ENCODE assay signal across 1 cellular context in the genomic region with DNA sequence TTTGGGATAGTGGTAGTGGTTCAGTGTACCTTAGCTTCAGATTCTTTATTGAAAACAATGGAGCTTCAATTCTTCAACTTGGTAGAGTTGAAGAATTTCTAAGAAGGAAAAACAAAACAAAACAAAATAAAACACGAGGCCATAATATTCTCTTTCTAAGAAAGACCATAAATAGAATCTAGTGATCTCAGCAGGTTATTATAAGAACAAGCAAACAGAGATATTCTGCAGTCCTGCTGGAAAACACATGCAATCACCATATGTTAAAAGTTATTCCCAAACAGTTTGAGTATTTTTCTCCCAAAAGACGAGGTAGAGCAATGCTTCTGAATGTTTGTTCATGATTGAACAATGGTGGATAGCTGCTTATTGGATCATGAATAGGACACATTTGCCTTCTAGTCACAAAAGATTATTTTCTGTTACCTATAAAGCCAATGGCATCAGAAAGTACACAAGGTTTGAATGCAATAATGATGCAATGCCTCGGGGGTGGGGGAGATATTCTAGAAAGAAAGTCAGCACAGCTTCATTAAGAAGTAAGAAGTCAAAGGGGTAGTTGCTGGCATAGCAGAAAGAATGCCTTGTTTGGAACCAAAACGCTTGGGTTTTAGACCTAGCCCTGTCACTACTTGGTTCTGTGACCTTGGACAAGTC.
TF ChIP-seq lines count a peak whose summit lies in the region.

No MANE protein-coding gene starts in this region.

TF ChIP-seq in SK-N-SH treated with all-trans-retinoic acid at 6 μM for 48 hours, 23 proteins besides CTCF, POLR2A, EP300 and RAD21 (continued from another document):
- TF ChIP-seq, protein P1, sequence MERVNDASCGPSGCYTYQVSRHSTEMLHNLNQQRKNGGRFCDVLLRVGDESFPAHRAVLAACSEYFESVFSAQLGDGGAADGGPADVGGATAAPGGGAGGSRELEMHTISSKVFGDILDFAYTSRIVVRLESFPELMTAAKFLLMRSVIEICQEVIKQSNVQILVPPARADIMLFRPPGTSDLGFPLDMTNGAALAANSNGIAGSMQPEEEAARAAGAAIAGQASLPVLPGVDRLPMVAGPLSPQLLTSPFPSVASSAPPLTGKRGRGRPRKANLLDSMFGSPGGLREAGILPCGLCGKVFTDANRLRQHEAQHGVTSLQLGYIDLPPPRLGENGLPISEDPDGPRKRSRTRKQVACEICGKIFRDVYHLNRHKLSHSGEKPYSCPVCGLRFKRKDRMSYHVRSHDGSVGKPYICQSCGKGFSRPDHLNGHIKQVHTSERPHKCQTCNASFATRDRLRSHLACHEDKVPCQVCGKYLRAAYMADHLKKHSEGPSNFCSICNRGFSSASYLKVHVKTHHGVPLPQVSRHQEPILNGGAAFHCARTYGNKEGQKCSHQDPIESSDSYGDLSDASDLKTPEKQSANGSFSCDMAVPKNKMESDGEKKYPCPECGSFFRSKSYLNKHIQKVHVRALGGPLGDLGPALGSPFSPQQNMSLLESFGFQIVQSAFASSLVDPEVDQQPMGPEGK (CRISPR knock-in tag; IDR thresholded peaks at IDR 0.05; ENCODE audit: borderline replicate concordance), result no peak
- no peak for TF ChIP-seq ZC3H10 (CRISPR knock-in tag; IDR thresholded peaks at IDR 0.05)
- TF ChIP-seq PPARA (CRISPR knock-in tag; IDR thresholded peaks at IDR 0.05; ENCODE audit: borderline replicate concordance), result no peak
- TF ChIP-seq ZNF70 (CRISPR knock-in tag; IDR thresholded peaks at IDR 0.05), result no peak
- no peak for TF ChIP-seq ESRRG (CRISPR knock-in tag; IDR thresholded peaks at IDR 0.05)
- TF ChIP-seq OSR1 (CRISPR knock-in tag; IDR thresholded peaks at IDR 0.05), result no peak
